Comparison of ENCODE assay signal across 14 cellular contexts in the genomic region with DNA sequence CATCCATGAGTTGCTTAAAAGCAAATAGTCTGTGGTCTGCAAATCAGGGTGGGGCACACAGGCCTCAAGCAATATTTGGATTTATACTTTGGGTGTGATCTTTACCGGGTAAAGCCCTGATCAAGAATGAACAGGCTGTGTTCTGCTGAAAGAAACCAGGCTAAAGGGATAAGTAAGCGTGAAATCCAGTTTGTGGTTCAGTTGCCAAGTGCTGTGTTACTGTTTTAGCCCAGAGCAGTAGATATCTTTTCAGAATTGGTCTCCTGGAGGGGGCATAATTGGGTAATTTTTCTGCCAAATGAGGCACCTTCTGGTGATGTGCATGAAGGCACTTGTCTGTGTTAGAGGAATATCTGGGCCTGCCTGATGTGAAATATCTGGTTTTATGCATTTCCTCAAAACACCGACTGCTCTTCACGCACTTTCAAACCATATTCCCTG. TPM values are rescaled to one million over a fixed set of nuclear protein-coding genes. Genes with fewer than 3 reads are reported as not detected.
DNase-seq lines count a peak whose midpoint lies in the region; ATAC-seq, FAIRE-seq and TF ChIP-seq lines count a peak whose summit lies in the region.
"Had no signal": no experiment of that assay in that cellular context is flagged by ENCODE, and none has a peak within 500 bp of the region (broad histone marks: within the 10 kb centered on the region; RNA-seq: fewer than 3 reads in every experiment).

No MANE protein-coding gene starts in this region.

- H3K9me3 ChIP-seq in BLaER1 treated with 17β-estradiol and CSF1 and Interleukin-3, amounts not matched to agents 10 nM and 100 nM (replicated peaks in 1 of 11) = peaks cover 0 to 6% (median 0%) of the 10 kb centered on the region in 11 experiments; a peak in 5 of 22 replicates
- H3K9me3 ChIP-seq in small intestine (ENCODE audit: control insufficient read depth, low read depth) = no peaks in the 10 kb centered on the region

- no peak for FAIRE-seq in small intestine (lab: Jason Lieb, UNC)

- POLR2A ChIA-PET in T-cell (lab: Charles Lee) = no interaction called here

- peak overlapping the region in 8 of 11 experiments; percentile 20 to 62 (median 40); a peak in 13 of 22 replicates for H3K9ac ChIP-seq in BLaER1 treated with 17β-estradiol and CSF1 and Interleukin-3, amounts not matched to agents 10 nM and 100 nM

- no peak for TF ChIP-seq CTCF in fibroblast of villous mesenchyme (IDR thresholded peaks at IDR 0.05; ENCODE audit: insufficient read depth, low read depth, low read length)

- 63 to 79% (median 78%) methylated on average over 4 of the region's 4 CpGs for WGBS in small intestine, 3 donors

- H3K27ac ChIP-seq in BLaER1 treated with 17β-estradiol and CSF1 and Interleukin-3, amounts not matched to agents 10 nM and 100 nM = peak overlapping the region in 9 of 11 experiments; percentile 35 to 77 (median 72); a peak in 19 of 22 replicates
- H3K27ac ChIP-seq in small intestine (ENCODE audit: low read depth in 1 of 2, low read length in 1 of 2) = no peak overlapping the region

- H3K4me2 ChIP-seq in BLaER1 treated with 17β-estradiol and CSF1 and Interleukin-3, amounts not matched to agents 10 nM and 100 nM = peak overlapping the region; percentile 33 to 80 (median 67)

- H3K4me3 ChIP-seq in BLaER1 treated with 17β-estradiol and CSF1 and Interleukin-3, amounts not matched to agents 10 nM and 100 nM = peak overlapping the region in 3 of 10 experiments; percentile 6 to 16 (median 8); a peak in 1 of 20 replicates
- no peak overlapping the region for H3K4me3 ChIP-seq in Jurkat, Clone E6-1 (ENCODE audit: low read length)
- H3K4me3 ChIP-seq in fibroblast of villous mesenchyme (ENCODE audit: low read depth, low read length) (no peak overlapping the region), small intestine (ENCODE audit: low read depth in 1 of 2, low read length in 2 of 2) (no peak overlapping the region)

- peak; percentile 34 for DNase-seq in Jurkat, Clone E6-1 (ENCODE audit: low read depth, low spot score)
- DNase-seq in T-cell = no peak
- DNase-seq in fibroblast of villous mesenchyme (ENCODE audit: low read depth) = peak; percentile 23
- DNase-seq in OCI-M2 (lab: John Stamatoyannopoulos, UW; ENCODE audit: unreplicated experiment) = no peak
- no peak for DNase-seq in pons (ENCODE audit: low spot score)
- DNase-seq in small intestine = no peak
- DNase-seq: activated CD4-positive, alpha-beta T cell treated with anti-CD3 and anti-CD28 coated beads, Interleukin-2, amount 50 U/mL, for 4 hours; NCI-H187; nucleus accumbens had no signal

- CTCF ChIA-PET in T-cell (lab: Charles Lee) = interaction anchor here (0.9 to 1.5 kb wide), 4 partner anchors 15 to 21 kb away, joined by 3 to 5 read pairs (median 4); a partner anchor contains a TSS

- peaks cover 22 to 63% (median 34%) of the 10 kb centered on the region in 10 experiments for H3K4me1 ChIP-seq in BLaER1 treated with 17β-estradiol and CSF1 and Interleukin-3, amounts not matched to agents 10 nM and 100 nM
- H3K4me1 ChIP-seq in small intestine (ENCODE audit: control insufficient read depth in 2 of 2, insufficient read depth in 1 of 2, low read depth in 1 of 2, low read length in 1 of 2) = no peaks in the 10 kb centered on the region

- H3K9me3 Mint-ChIP-seq in T-cell = no peaks in the 10 kb centered on the region
- H3K9me3 Mint-ChIP-seq: brain had no signal

- peaks cover 62% of the 10 kb centered on the region for H3K36me3 Mint-ChIP-seq in T-cell

- peak overlapping the region; percentile 36 to 76 for H3K27ac Mint-ChIP-seq in T-cell

- peaks cover 30 to 57% (median 44%) of the 10 kb centered on the region in 3 donors for H3K4me1 Mint-ChIP-seq in T-cell

- peaks cover 67 to 81% (median 73%) of the 10 kb centered on the region in 11 experiments for H3K36me3 ChIP-seq in BLaER1 treated with 17β-estradiol and CSF1 and Interleukin-3, amounts not matched to agents 10 nM and 100 nM
- H3K36me3 ChIP-seq in small intestine (ENCODE audit: control insufficient read depth in 2 of 2, insufficient read depth in 2 of 2, low read length in 2 of 2) = peaks cover 0 to 9% of the 10 kb centered on the region in 2 donors

- ATAC-seq in T-cell (replicated peaks in 1 of 4) = no peak
- ATAC-seq in HG03378 (IDR thresholded peaks at IDR 0.05; ENCODE audit: unreplicated experiment) = no peak

- peaks cover 0 to 60% (median 0%) of the 10 kb centered on the region in 11 experiments; a peak in 7 of 22 replicates for H4K20me1 ChIP-seq in BLaER1 treated with 17β-estradiol and CSF1 and Interleukin-3, amounts not matched to agents 10 nM and 100 nM

- H3K27me3 Mint-ChIP-seq in T-cell = no peaks in the 10 kb centered on the region
- H3K27me3 Mint-ChIP-seq: brain had no signal

- H3K4me3 Mint-ChIP-seq in T-cell = no peak overlapping the region

- H3K27me3 ChIP-seq in BLaER1 treated with 17β-estradiol and CSF1 and Interleukin-3, amounts not matched to agents 10 nM and 100 nM = no peaks in the 10 kb centered on the region
- no peaks in the 10 kb centered on the region for H3K27me3 ChIP-seq in small intestine (ENCODE audit: control insufficient read depth in 2 of 2, insufficient read depth in 2 of 2, low read length in 2 of 2)

RNA-seq across cellular contexts. Expression of a gene that starts 21.4 kb away (rescaled TPM):
- not detected for polyA plus RNA-seq in Jurkat, Clone E6-1 (2012; ENCODE audit: insufficient read depth, insufficient read length)
- total RNA-seq in T-cell = 1 to 10 TPM; 2.1 to 7.1 (median 2.7) TPM
- total RNA-seq in fibroblast of villous mesenchyme = 0.32 TPM in 1 of 2 replicates, not detected in the other
- 1 to 10 TPM; 1.0 to 2.2 (median 1.1) TPM for polyA plus RNA-seq in small intestine
- total RNA-seq: fibroblast of lung, kidney epithelial cell had no signal
- polyA plus RNA-seq: fibroblast of lung had no signal

RNA-seq across cellular contexts. Expression of a gene that starts 45.5 kb away (rescaled TPM):
- polyA plus RNA-seq in Jurkat, Clone E6-1 (2012; ENCODE audit: insufficient read depth, insufficient read length) = 218 TPM
- total RNA-seq in T-cell (100 to 1,000 TPM in 3 of 5 donors, 10 to 100 TPM in 2; 78.7 to 123 (median 106) TPM), fibroblast of villous mesenchyme (59.9 and 60.5 TPM in 2 replicates)
- 10 to 100 TPM in 2 of 3 donors, 1 to 10 TPM in 1; 6.5 to 40.8 (median 23.0) TPM for polyA plus RNA-seq in small intestine

Comparison
In these comparisons a context has a peak if more than half of its experiments do, and no peak if none do; other contexts are left out.
1. H3K27ac ChIP-seq: peak in BLaER1 treated with 17β-estradiol and CSF1 and Interleukin-3, amounts not matched to agents 10 nM and 100 nM (9 of 11); none in small intestine (0 of 2).
2. DNase-seq: peak in Jurkat, Clone E6-1 (single experiment) and fibroblast of villous mesenchyme (single experiment); none in T-cell (0 of 34), OCI-M2 (single experiment), pons (single experiment) and small intestine (single experiment).